8 cellular contexts compared by ENCODE assay signal in the genomic region with DNA sequence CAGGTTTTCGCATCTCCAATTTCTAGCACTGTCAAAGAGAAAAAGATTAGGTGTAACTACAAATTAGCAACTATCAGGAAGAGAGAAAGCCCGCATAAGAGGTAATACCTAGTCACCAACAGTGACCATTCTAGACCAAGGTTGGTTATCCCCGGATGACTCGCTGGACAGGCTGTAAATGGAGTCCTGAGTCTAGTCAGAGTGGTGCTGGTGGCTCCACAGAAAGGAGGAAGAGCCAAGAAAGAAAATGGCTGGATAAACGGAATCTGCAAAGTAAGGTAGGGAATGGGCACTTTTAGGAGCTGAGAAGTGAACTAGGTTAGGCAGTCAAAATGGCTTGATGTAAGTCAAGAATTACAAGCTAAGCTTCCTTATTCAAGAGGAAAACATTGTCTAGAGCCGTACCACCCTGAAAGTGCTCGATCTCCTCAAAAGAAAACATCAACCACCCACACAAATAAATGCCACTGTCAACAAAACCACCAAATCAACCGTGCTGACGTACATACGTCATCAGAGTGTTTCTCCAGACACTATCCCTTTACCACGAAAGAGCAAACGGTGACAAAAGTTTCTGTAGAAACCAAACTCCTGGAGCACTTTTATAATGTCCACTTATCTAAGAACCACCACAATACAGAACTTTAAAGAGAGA. TPM values are rescaled to one million over a fixed set of nuclear protein-coding genes. Genes with fewer than 3 reads are reported as not detected.
DNase-seq lines count a peak whose midpoint lies in the region; ATAC-seq and TF ChIP-seq lines count a peak whose summit lies in the region.

No MANE protein-coding gene starts in this region.

- H3K36me3 ChIP-seq in RWPE2 (ENCODE audit: low read depth), result peaks cover 22% of the 10 kb centered on the region
- no peaks in the 10 kb centered on the region for H3K36me3 ChIP-seq in effector memory CD4-positive, alpha-beta T cell (ENCODE audit: control insufficient read depth, insufficient read depth, low read length)
- H3K36me3 ChIP-seq in osteoblast (ENCODE audit: insufficient read depth, low read length), result no peaks in the 10 kb centered on the region

- no peak overlapping the region for H2AFZ ChIP-seq in osteoblast (ENCODE audit: low read length)

- H3K4me2 ChIP-seq in osteoblast (ENCODE audit: insufficient read depth, low read length), result peak overlapping the region; percentile 98

- DNase-seq in RWPE2 (ENCODE audit: low spot score), result no peak
- peak; percentile 13 to 43 (median 39) for DNase-seq in effector memory CD4-positive, alpha-beta T cell
- peak; percentile 57 for DNase-seq in osteoblast (ENCODE audit: insufficient read length, low spot score, missing footprints)
- no peak for DNase-seq in AML-193 (lab: John Stamatoyannopoulos, UW)
- DNase-seq in GF-D8 (lab: John Stamatoyannopoulos, UW), result no peak
- no peak for DNase-seq in NCI-H774 (lab: John Stamatoyannopoulos, UW)

- H4K20me1 ChIP-seq in osteoblast (ENCODE audit: insufficient read depth, low read length), result peaks cover 45% of the 10 kb centered on the region

- H3K9me3 ChIP-seq in RWPE2 (ENCODE audit: severe bottlenecking), result no peaks in the 10 kb centered on the region
- H3K9me3 ChIP-seq in effector memory CD4-positive, alpha-beta T cell (ENCODE audit: control insufficient read depth, low read length), result no peaks in the 10 kb centered on the region
- no peaks in the 10 kb centered on the region for H3K9me3 ChIP-seq in osteoblast (ENCODE audit: low read depth, low read length)

- H3K4me3 ChIP-seq in GM12875 (ENCODE audit: low read depth, low read length) (peak overlapping the region; percentile 76), RWPE2 (ENCODE audit: severe bottlenecking) (peak overlapping the region; percentile 97), osteoblast (ENCODE audit: insufficient read depth, low read length) (peak overlapping the region; percentile 93)
- peak overlapping the region; percentile 67 for H3K4me3 ChIP-seq in effector memory CD4-positive, alpha-beta T cell (ENCODE audit: insufficient read depth, low read depth, low read length, poor library complexity, severe bottlenecking)

- no peak for ATAC-seq in RWPE2 (ENCODE audit: low read depth)
- no peak for ATAC-seq in GM18505 (IDR thresholded peaks at IDR 0.05; ENCODE audit: unreplicated experiment)

- peaks cover 68% of the 10 kb centered on the region for H3K79me2 ChIP-seq in osteoblast (ENCODE audit: insufficient read depth, low read length)

- H3K4me1 ChIP-seq in RWPE2 (ENCODE audit: insufficient read depth, poor library complexity, severe bottlenecking) (peaks cover 16% of the 10 kb centered on the region), osteoblast (ENCODE audit: insufficient read depth, low read length) (peaks cover 45% of the 10 kb centered on the region)
- H3K4me1 ChIP-seq in effector memory CD4-positive, alpha-beta T cell (ENCODE audit: control insufficient read depth, insufficient read depth, low read length, poor library complexity, severe bottlenecking), result peaks cover 32% of the 10 kb centered on the region

- H3K27me3 ChIP-seq in RWPE2 (ENCODE audit: insufficient read depth, poor library complexity, severe bottlenecking) (no peaks in the 10 kb centered on the region), osteoblast (ENCODE audit: insufficient read depth, low read length) (no peaks in the 10 kb centered on the region)
- no peaks in the 10 kb centered on the region for H3K27me3 ChIP-seq in effector memory CD4-positive, alpha-beta T cell (replicated peaks; ENCODE audit: control insufficient read depth, insufficient read depth, low read length, poor library complexity, severe bottlenecking)

- H3K27ac ChIP-seq in RWPE2 (ENCODE audit: poor library complexity, severe bottlenecking) (no peak overlapping the region), osteoblast (ENCODE audit: low read depth, low read length) (peak overlapping the region; percentile 77)
- H3K27ac ChIP-seq in effector memory CD4-positive, alpha-beta T cell (ENCODE audit: insufficient read depth, low read length, poor library complexity, severe bottlenecking), result peak overlapping the region; percentile 78

- TF ChIP-seq CTCF in GM12875 (IDR thresholded peaks at IDR 0.05; ENCODE audit: borderline replicate concordance, insufficient read depth, low read depth, low read length), result no peak
- no peak for TF ChIP-seq CTCF in RWPE2 (IDR thresholded peaks at IDR 0.05; ENCODE audit: poor library complexity, severe bottlenecking)
- no peak for TF ChIP-seq CTCF in osteoblast (IDR thresholded peaks at IDR 0.05; ENCODE audit: extremely low read depth, low read depth, low read length)

- no peak for TF ChIP-seq POLR2A in GM18505 (IDR thresholded peaks at IDR 0.05; ENCODE audit: borderline replicate concordance, extremely low read depth, insufficient read depth, insufficient read length)

RNA-seq across cellular contexts. Expression of a gene that starts 2.2 kb away (rescaled TPM):
- total RNA-seq in osteoblast, result 109 and 113 TPM in 2 replicates

RNA-seq across cellular contexts. Expression of a gene that starts 28.3 kb away (rescaled TPM):
- total RNA-seq in osteoblast, result 1.8 and 4.7 TPM in 2 replicates

RNA-seq across cellular contexts. Expression of a gene that starts 51.5 kb away (rescaled TPM):
- total RNA-seq in osteoblast, result not detected in 2 replicates

Comparison
In these comparisons a context has a peak if more than half of its experiments do, and no peak if none do; other contexts are left out.
1. DNase-seq: peak in effector memory CD4-positive, alpha-beta T cell (3 of 3) and osteoblast (single experiment); none in RWPE2 (single experiment), AML-193 (0 of 2), GF-D8 (single experiment) and NCI-H774 (single experiment).
2. Peak in every context shown above with its lines, with median percentiles within 50 percentile points of each other: H3K4me3 ChIP-seq.